In the genomic region with DNA sequence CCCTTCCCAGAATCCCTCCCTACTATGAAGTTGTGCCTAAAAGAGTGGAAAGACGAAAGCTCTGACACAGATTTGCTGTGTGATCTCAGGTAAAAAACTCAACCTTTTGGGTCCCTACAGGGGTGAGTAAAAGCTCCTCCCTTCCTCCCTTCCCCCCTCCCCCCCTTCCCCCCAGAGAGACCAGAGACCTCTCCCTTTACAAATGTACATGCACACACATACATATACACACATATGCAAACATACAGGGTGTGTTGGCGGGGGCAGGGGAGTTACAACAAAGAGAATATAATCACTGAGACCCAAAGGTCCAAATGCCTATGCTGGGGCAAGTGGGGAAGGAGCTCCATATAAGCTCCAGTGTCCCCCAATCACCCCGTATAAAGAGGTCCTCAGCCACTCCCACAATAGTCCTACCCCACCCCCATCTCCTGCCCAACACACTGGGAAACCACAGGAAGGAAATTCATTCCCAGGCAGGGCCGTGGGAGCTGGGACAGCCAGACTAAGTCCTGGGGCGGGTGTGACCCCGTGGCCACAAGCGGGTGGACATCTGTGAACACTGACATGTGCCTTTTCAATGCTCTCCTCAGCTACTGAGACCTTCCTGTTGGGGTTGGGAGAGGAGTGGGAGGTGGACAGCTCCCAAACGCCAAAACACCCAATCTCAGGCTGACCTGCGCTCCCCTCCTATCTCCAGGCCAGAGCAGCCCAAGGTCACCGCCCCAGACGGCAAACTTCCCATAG, we compare ENCODE assay signal across 8 cellular contexts. TPM values are rescaled to one million over a fixed set of nuclear protein-coding genes. Genes with fewer than 3 reads are reported as not detected.
DNase-seq lines count a peak whose midpoint lies in the region; ATAC-seq and TF ChIP-seq lines count a peak whose summit lies in the region.

No MANE protein-coding gene starts in this region.

- peak overlapping the region; percentile 95 for H3K4me2 ChIP-seq in SK-N-SH

- no peak for TF ChIP-seq RAD21 in SK-N-SH (IDR thresholded peaks at IDR 0.05; ENCODE audit: low read length)

- CTCF ChIA-PET in SK-N-SH (lab: Yijun Ruan, JAX) (interaction anchor here (0.9 to 7.3 kb wide), 8 partner anchors 9 to 53 kb away, joined by 3 to 47 read pairs (median 6); no protein-coding TSS in a partner anchor), activated B cell treated with CpG ODN at 0.5 μM for 24 hours (lab: Charles Lee) (interaction anchor here (0.9 to 7.9 kb wide), 4 partner anchors 10 to 84 kb away, joined by 3 to 164 read pairs (median 6); no protein-coding TSS in a partner anchor)

- peak overlapping the region; percentile 94 for H3K4me3 Mint-ChIP-seq in activated B cell treated with CpG ODN at 0.5 μM for 24 hours

- peak overlapping the region; percentile 82 for H3K27ac Mint-ChIP-seq in activated B cell treated with CpG ODN at 0.5 μM for 24 hours

- peaks cover 3 to 6% of the 10 kb centered on the region in 2 experiments for H3K36me3 ChIP-seq in SK-N-SH (replicated peaks in 1 of 2; ENCODE audit: control insufficient read depth in 1 of 2, insufficient read depth in 2 of 2, low read length in 1 of 2)
- peaks cover 0 to 11% of the 10 kb centered on the region in 2 donors for H3K36me3 ChIP-seq in psoas muscle (ENCODE audit: insufficient read depth in 1 of 2, low read depth in 1 of 2)

- H3K27me3 Mint-ChIP-seq in activated B cell treated with CpG ODN at 0.5 μM for 24 hours = no peaks in the 10 kb centered on the region

- H3K9ac ChIP-seq in SK-N-SH = peak overlapping the region; percentile 99

- peaks cover 21% of the 10 kb centered on the region for H3F3A ChIP-seq in SK-N-SH (replicated peaks; ENCODE audit: insufficient read depth)

- H3K4me1 Mint-ChIP-seq in activated B cell treated with CpG ODN at 0.5 μM for 24 hours = peaks cover 77% of the 10 kb centered on the region

- H3K4me3 ChIP-seq in SK-N-SH (ENCODE audit: low read depth in 2 of 2, low read length in 1 of 2) (peak overlapping the region; percentile 89 to 97), psoas muscle (peak overlapping the region; percentile 98)

- no peak for ATAC-seq in SK-N-SH treated with all-trans-retinoic acid at 6 μM for 48 hours
- ATAC-seq in activated B cell treated with CpG ODN at 0.5 μM for 24 hours (ENCODE audit: low read depth) = no peak
- no peak for ATAC-seq in Right ventricle myocardium superior (ENCODE audit: poor library complexity)
- ATAC-seq in psoas muscle = no peak
- no peak for ATAC-seq in HG03354 (IDR thresholded peaks at IDR 0.05; ENCODE audit: poor library complexity, severe bottlenecking, unreplicated experiment)

- TF ChIP-seq CTCF in SK-N-SH (IDR thresholded peaks at IDR 0.05) (no peak), activated B cell treated with CpG ODN at 0.5 μM for 24 hours (IDR thresholded peaks at IDR 0.05) (no peak), psoas muscle (IDR thresholded peaks at IDR 0.05) (no peak)

- TF ChIP-seq EP300 in SK-N-SH (IDR thresholded peaks at IDR 0.05; ENCODE audit: borderline replicate concordance in 1 of 2, low read depth in 1 of 2, low read length in 1 of 2) = no peak

- H2AFZ ChIP-seq in SK-N-SH (ENCODE audit: low read depth) = no peak overlapping the region

- H4K20me1 ChIP-seq in SK-N-SH (ENCODE audit: insufficient read depth) = peaks cover 61% of the 10 kb centered on the region

- H3K36me3 Mint-ChIP-seq in activated B cell treated with CpG ODN at 0.5 μM for 24 hours (ENCODE audit: low read depth) = peaks cover 41% of the 10 kb centered on the region

- intact Hi-C loops in activated B cell treated with CpG ODN at 0.5 μM for 24 hours (cut with micrococcal nuclease) = no loop called here
- intact Hi-C loops in Right ventricle myocardium superior (cut with DNase I) = loop anchor here (10.0 kb wide), 1 partner anchor 524 kb away; the partner anchor contains the start of gene ARHGEF2
- intact Hi-C loops in psoas muscle (cut with DNase I) = loop anchor here in 1 of 2 donors (5.0 kb wide), 1 partner anchor 36 kb away; no protein-coding TSS in a partner anchor

- H3K27ac ChIP-seq in SK-N-SH (ENCODE audit: low read depth in 2 of 2, low read length in 1 of 2) (peak overlapping the region; percentile 31 to 58; a peak in 3 of 4 replicates), psoas muscle (peak overlapping the region; percentile 99)

- H3K27me3 ChIP-seq in SK-N-SH (ENCODE audit: insufficient read depth) (no peaks in the 10 kb centered on the region), psoas muscle (ENCODE audit: insufficient read depth in 3 of 3, low read length in 2 of 3) (no peaks in the 10 kb centered on the region)

- no peaks in the 10 kb centered on the region for H3K9me3 ChIP-seq in SK-N-SH
- H3K9me3 ChIP-seq in psoas muscle = no peaks in the 10 kb centered on the region

- H3K9me2 ChIP-seq in SK-N-SH = no peaks in the 10 kb centered on the region

- no peaks in the 10 kb centered on the region for H3K9me3 Mint-ChIP-seq in activated B cell treated with CpG ODN at 0.5 μM for 24 hours

- DNase-seq in SK-N-SH = no peak
- DNase-seq in activated B cell treated with CpG ODN at 0.5 μM for 24 hours = no peak
- DNase-seq in Right ventricle myocardium superior = peak; percentile 80
- peak in 1 of 2 donors; percentile 77 for DNase-seq in psoas muscle
- DNase-seq in GM19238 (ENCODE audit: insufficient read length, low spot score) = no peak
- no peak for DNase-seq in AG08396 (ENCODE audit: low spot score)

- peaks cover 70% of the 10 kb centered on the region for H3K79me2 ChIP-seq in SK-N-SH (ENCODE audit: insufficient read depth)

- H3K4me1 ChIP-seq in SK-N-SH (ENCODE audit: control insufficient read depth in 1 of 2, insufficient read depth in 2 of 2, low read depth in 1 of 2, low read length in 1 of 2) = peaks cover 40 to 62% of the 10 kb centered on the region in 2 experiments
- H3K4me1 ChIP-seq in psoas muscle = peaks cover 65% of the 10 kb centered on the region

- POLR2A ChIA-PET in SK-N-SH (lab: Yijun Ruan, JAX) (interaction anchor here (1.0 kb wide), 1 partner anchor 41 kb away, joined by 3 read pairs; no protein-coding TSS in a partner anchor), activated B cell treated with CpG ODN at 0.5 μM for 24 hours (lab: Charles Lee) (interaction anchor here (0.6 to 21.6 kb wide), 12 partner anchors 10 to 552 kb away, joined by 3 to 1179 read pairs (median 6); partner anchors contain the start of gene NAXE)

- 37% methylated on average over 11 of the region's 11 CpGs for WGBS in SK-N-SH (ENCODE audit: low lambda C conversion rate)
- WGBS in psoas muscle, 3 donors = 5 to 10% (median 5%) methylated on average over 11 of the region's 11 CpGs

TF ChIP-seq in SK-N-SH, 30 proteins besides CTCF, POLR2A, EP300 and RAD21 (continues in another document):
- no peak for TF ChIP-seq NFIC (IDR thresholded peaks at IDR 0.05; ENCODE audit: borderline replicate concordance)
- TF ChIP-seq TCF12 (IDR thresholded peaks at IDR 0.05) = no peak
- TF ChIP-seq YY1 (IDR thresholded peaks at IDR 0.05; ENCODE audit: low read depth) = no peak
- no peak for TF ChIP-seq ELF1 (IDR thresholded peaks at IDR 0.05)
- TF ChIP-seq RFX5 (IDR thresholded peaks at IDR 0.05; ENCODE audit: low read length) = no peak
- no peak for TF ChIP-seq GATA2 (CRISPR knock-in tag; IDR thresholded peaks at IDR 0.05)
- no peak for TF ChIP-seq POLR2AphosphoS5 (IDR thresholded peaks at IDR 0.05; ENCODE audit: low read depth, low read length)

TF ChIP-seq in SK-N-SH treated with all-trans-retinoic acid at 6 μM for 48 hours, 23 proteins besides CTCF, POLR2A, EP300 and RAD21 (continues in another document):
- TF ChIP-seq ARNTL (CRISPR knock-in tag; IDR thresholded peaks at IDR 0.05; ENCODE audit: borderline replicate concordance, low read depth) (no peak), ZNF8 (CRISPR knock-in tag; IDR thresholded peaks at IDR 0.05) (no peak), ESRRG (CRISPR knock-in tag; IDR thresholded peaks at IDR 0.05) (no peak), ZFP30 (CRISPR knock-in tag; IDR thresholded peaks at IDR 0.05) (no peak), SNAI2 (CRISPR knock-in tag; IDR thresholded peaks at IDR 0.05) (no peak), ZNF70 (CRISPR knock-in tag; IDR thresholded peaks at IDR 0.05) (no peak), OSR1 (CRISPR knock-in tag; IDR thresholded peaks at IDR 0.05) (no peak), PPARA (CRISPR knock-in tag; IDR thresholded peaks at IDR 0.05; ENCODE audit: borderline replicate concordance) (no peak)
- TF ChIP-seq, protein P1, sequence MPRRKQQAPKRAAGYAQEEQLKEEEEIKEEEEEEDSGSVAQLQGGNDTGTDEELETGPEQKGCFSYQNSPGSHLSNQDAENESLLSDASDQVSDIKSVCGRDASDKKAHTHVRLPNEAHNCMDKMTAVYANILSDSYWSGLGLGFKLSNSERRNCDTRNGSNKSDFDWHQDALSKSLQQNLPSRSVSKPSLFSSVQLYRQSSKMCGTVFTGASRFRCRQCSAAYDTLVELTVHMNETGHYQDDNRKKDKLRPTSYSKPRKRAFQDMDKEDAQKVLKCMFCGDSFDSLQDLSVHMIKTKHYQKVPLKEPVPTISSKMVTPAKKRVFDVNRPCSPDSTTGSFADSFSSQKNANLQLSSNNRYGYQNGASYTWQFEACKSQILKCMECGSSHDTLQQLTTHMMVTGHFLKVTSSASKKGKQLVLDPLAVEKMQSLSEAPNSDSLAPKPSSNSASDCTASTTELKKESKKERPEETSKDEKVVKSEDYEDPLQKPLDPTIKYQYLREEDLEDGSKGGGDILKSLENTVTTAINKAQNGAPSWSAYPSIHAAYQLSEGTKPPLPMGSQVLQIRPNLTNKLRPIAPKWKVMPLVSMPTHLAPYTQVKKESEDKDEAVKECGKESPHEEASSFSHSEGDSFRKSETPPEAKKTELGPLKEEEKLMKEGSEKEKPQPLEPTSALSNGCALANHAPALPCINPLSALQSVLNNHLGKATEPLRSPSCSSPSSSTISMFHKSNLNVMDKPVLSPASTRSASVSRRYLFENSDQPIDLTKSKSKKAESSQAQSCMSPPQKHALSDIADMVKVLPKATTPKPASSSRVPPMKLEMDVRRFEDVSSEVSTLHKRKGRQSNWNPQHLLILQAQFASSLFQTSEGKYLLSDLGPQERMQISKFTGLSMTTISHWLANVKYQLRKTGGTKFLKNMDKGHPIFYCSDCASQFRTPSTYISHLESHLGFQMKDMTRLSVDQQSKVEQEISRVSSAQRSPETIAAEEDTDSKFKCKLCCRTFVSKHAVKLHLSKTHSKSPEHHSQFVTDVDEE (CRISPR knock-in tag; IDR thresholded peaks at IDR 0.05) = no peak

RNA-seq across cellular contexts. Expression of gene MEF2D, which starts 2.0 kb away (rescaled TPM):
- polyA plus RNA-seq in SK-N-SH (2012; rRNA removed) = 14.3 and 16.0 TPM in 2 replicates
- polyA plus RNA-seq in SK-N-SH (2012; cell fraction: cytosol; rRNA removed) = 10.5 and 12.4 TPM in 2 replicates
- polyA plus RNA-seq in SK-N-SH (2012; cell fraction: nucleus; rRNA removed) = 38.6 and 41.0 TPM in 2 replicates
- 101 and 114 TPM in 2 replicates for total RNA-seq in activated B cell treated with CpG ODN at 0.5 μM for 24 hours
- total RNA-seq in Right ventricle myocardium superior = 96.6 TPM
- 100 to 1,000 TPM; 126 to 258 (median 188) TPM for total RNA-seq in psoas muscle
- 10 to 100 TPM; 43.1 to 65.3 (median 58.4) TPM for polyA plus RNA-seq in psoas muscle
